9 cellular contexts compared by ENCODE assay signal in the genomic region with DNA sequence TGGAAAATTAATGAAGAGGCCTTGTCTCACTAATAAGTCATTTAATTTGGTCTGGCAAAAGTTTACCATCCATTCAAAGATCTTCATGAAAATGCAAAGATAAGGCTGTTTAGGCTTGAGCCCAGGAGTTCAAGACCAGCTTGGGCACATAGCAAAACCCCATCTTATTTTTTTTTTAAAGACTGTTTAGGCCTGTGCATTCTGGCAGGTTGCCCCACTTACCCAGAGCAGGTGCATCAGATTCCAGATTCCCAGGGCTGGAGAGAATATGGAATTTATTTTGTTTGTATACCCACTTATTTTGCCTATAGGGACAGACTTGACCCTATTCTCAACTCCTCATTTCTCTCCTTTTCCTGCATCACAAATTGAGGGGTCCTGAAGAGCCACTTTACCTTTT. TPM values are rescaled to one million over a fixed set of nuclear protein-coding genes. Genes with fewer than 3 reads are reported as not detected.
DNase-seq lines count a peak whose midpoint lies in the region; ATAC-seq and TF ChIP-seq lines count a peak whose summit lies in the region.
"Had no signal": no experiment of that assay in that cellular context is flagged by ENCODE, and none has a peak within 500 bp of the region (broad histone marks: within the 10 kb centered on the region; RNA-seq: fewer than 3 reads in every experiment).

No MANE protein-coding gene starts in this region.

- H3F3A ChIP-seq in neural progenitor cell (ENCODE audit: low read depth), result peaks cover 13% of the 10 kb centered on the region

- POLR2A ChIA-PET in naive thymus-derived CD8-positive, alpha-beta T cell (lab: Charles Lee), result interaction anchor here (0.6 to 1.6 kb wide), 4 partner anchors 8 to 362 kb away, joined by 3 read pairs; no protein-coding TSS in a partner anchor

- peaks cover 12 to 90% (median 66%) of the 10 kb centered on the region in 9 donors for H3K4me1 ChIP-seq in heart right ventricle
- peaks cover 16% of the 10 kb centered on the region for H3K4me1 ChIP-seq in right cardiac atrium (ENCODE audit: control insufficient read depth, insufficient read depth, low read length)
- H3K4me1 ChIP-seq in neural progenitor cell, result peaks cover 9% of the 10 kb centered on the region
- H3K4me1 ChIP-seq in HAP-1, result peaks cover 9% of the 10 kb centered on the region; the same call in 1 of the 2 replicates

- no peak overlapping the region for H3K4me2 ChIP-seq in neural progenitor cell

- H2AFZ ChIP-seq in neural progenitor cell (replicated peaks), result no peak overlapping the region

- no peak overlapping the region for H3K9ac ChIP-seq in neural progenitor cell

- no peaks in the 10 kb centered on the region for H3K27me3 Mint-ChIP-seq in central memory CD8-positive, alpha-beta T cell
- no peaks in the 10 kb centered on the region for H3K27me3 Mint-ChIP-seq in naive thymus-derived CD8-positive, alpha-beta T cell
- H3K27me3 Mint-ChIP-seq in neural progenitor cell (ENCODE audit: insufficient read depth, low read depth), result peaks cover 18% of the 10 kb centered on the region

- TF ChIP-seq CTCF in heart right ventricle (IDR thresholded peaks at IDR 0.05), result no peak
- TF ChIP-seq CTCF in neural progenitor cell (IDR thresholded peaks at IDR 0.05), result no peak

- ATAC-seq in heart right ventricle (no peak), right cardiac atrium (no peak), HG03135 (IDR thresholded peaks at IDR 0.05; ENCODE audit: unreplicated experiment) (no peak)
- no peak for ATAC-seq in central memory CD8-positive, alpha-beta T cell (replicated peaks; ENCODE audit: extremely low read depth, poor library complexity, severe bottlenecking)
- no peak for ATAC-seq in naive thymus-derived CD8-positive, alpha-beta T cell

- H3K4me1 Mint-ChIP-seq in central memory CD8-positive, alpha-beta T cell, result peaks cover 76% of the 10 kb centered on the region
- H3K4me1 Mint-ChIP-seq in naive thymus-derived CD8-positive, alpha-beta T cell, result peaks cover 29 to 80% (median 67%) of the 10 kb centered on the region in 4 donors
- H3K4me1 Mint-ChIP-seq in neural progenitor cell, result peaks cover 17% of the 10 kb centered on the region

- no peak for DNase-seq in heart right ventricle
- DNase-seq in right cardiac atrium, result no peak
- DNase-seq in central memory CD8-positive, alpha-beta T cell (ENCODE audit: low spot score in 2 of 2), result no peak
- no peak for DNase-seq in naive thymus-derived CD8-positive, alpha-beta T cell
- peak; percentile 26 for DNase-seq in ureter (ENCODE audit: low spot score)
- no peak for DNase-seq in neural progenitor cell (ENCODE audit: low spot score)
- DNase-seq in HAP-1 (ENCODE audit: low spot score in 2 of 2), result no peak
- DNase-seq: T-helper 9 cell had no signal

- H4K20me1 ChIP-seq in neural progenitor cell (ENCODE audit: low read depth), result peaks cover 61% of the 10 kb centered on the region

- intact Hi-C loops in heart right ventricle (cut with DNase I), result loop anchor here in 6 of 10 donors (5.0 to 10.0 kb wide), 4 partner anchors 48 to 108 kb away; no protein-coding TSS in a partner anchor
- intact Hi-C loops in right cardiac atrium (cut with DNase I), result loop anchor here in 2 of 4 donors (10.0 kb wide), 1 partner anchor 88 kb away; no protein-coding TSS in a partner anchor

- peaks cover 40% of the 10 kb centered on the region for H3K36me3 Mint-ChIP-seq in central memory CD8-positive, alpha-beta T cell (ENCODE audit: insufficient read depth)
- H3K36me3 Mint-ChIP-seq in naive thymus-derived CD8-positive, alpha-beta T cell, result peaks cover 8 to 41% (median 19%) of the 10 kb centered on the region in 3 donors
- H3K36me3 Mint-ChIP-seq in neural progenitor cell, result peaks cover 28% of the 10 kb centered on the region

- H3K27me3 ChIP-seq in heart right ventricle (no peaks in the 10 kb centered on the region), right cardiac atrium (ENCODE audit: control insufficient read depth, insufficient read depth) (no peaks in the 10 kb centered on the region), neural progenitor cell (peaks cover 34% of the 10 kb centered on the region), HAP-1 (ENCODE audit: low read depth) (no peaks in the 10 kb centered on the region)

- H3K9me3 ChIP-seq in heart right ventricle (no peaks in the 10 kb centered on the region), right cardiac atrium (ENCODE audit: control insufficient read depth, low read length) (no peaks in the 10 kb centered on the region), neural progenitor cell (ENCODE audit: low read depth) (no peaks in the 10 kb centered on the region), HAP-1 (no peaks in the 10 kb centered on the region)

- peaks cover 43% of the 10 kb centered on the region for H3K79me2 ChIP-seq in neural progenitor cell (ENCODE audit: low read depth)

- peaks cover 0 to 53% (median 24%) of the 10 kb centered on the region in 9 donors for H3K36me3 ChIP-seq in heart right ventricle
- peaks cover 5% of the 10 kb centered on the region for H3K36me3 ChIP-seq in neural progenitor cell
- peaks cover 46% of the 10 kb centered on the region for H3K36me3 ChIP-seq in HAP-1 (replicated peaks)

- peak overlapping the region; percentile 13 to 100 (median 96) for H3K27ac ChIP-seq in heart right ventricle
- H3K27ac ChIP-seq in right cardiac atrium (ENCODE audit: low read length), result no peak overlapping the region
- no peak overlapping the region for H3K27ac ChIP-seq in neural progenitor cell

- no peak overlapping the region for H3K4me3 Mint-ChIP-seq in central memory CD8-positive, alpha-beta T cell
- H3K4me3 Mint-ChIP-seq in naive thymus-derived CD8-positive, alpha-beta T cell, result peak overlapping the region in 6 of 10 donors; percentile 10 to 78 (median 62)
- no peak overlapping the region for H3K4me3 Mint-ChIP-seq in neural progenitor cell

- peak overlapping the region in 2 of 10 donors; percentile 75 to 93 for H3K4me3 ChIP-seq in heart right ventricle
- no peak overlapping the region for H3K4me3 ChIP-seq in right cardiac atrium (ENCODE audit: low read length)
- no peak overlapping the region for H3K4me3 ChIP-seq in neural progenitor cell
- no peak overlapping the region for H3K4me3 ChIP-seq in HAP-1

- H3K27ac Mint-ChIP-seq in central memory CD8-positive, alpha-beta T cell (ENCODE audit: low read depth), result peak overlapping the region; percentile 67
- H3K27ac Mint-ChIP-seq in naive thymus-derived CD8-positive, alpha-beta T cell, result peak overlapping the region in 2 of 10 donors; percentile 60 to 86
- H3K27ac Mint-ChIP-seq in neural progenitor cell, result no peak overlapping the region

- H3K9me3 Mint-ChIP-seq in central memory CD8-positive, alpha-beta T cell, result no peaks in the 10 kb centered on the region
- H3K9me3 Mint-ChIP-seq in naive thymus-derived CD8-positive, alpha-beta T cell, result no peaks in the 10 kb centered on the region
- H3K9me3 Mint-ChIP-seq in neural progenitor cell, result peaks cover 4% of the 10 kb centered on the region

- in situ Hi-C loops in HAP-1 (cut with MboI; ENCODE audit: low sequenced_read_pairs), result no loop called here

RNA-seq across cellular contexts. Expression of gene FOXO3, which starts 5.7 kb away (rescaled TPM):
- total RNA-seq in heart right ventricle (10 to 100 TPM; 29.4 to 52.6 (median 37.7) TPM), right cardiac atrium (10 to 100 TPM; 33.2 to 50.0 (median 39.8) TPM), ureter (66.7 TPM), neural progenitor cell (ENCODE audit: low replicate concordance) (13.7 and 17.1 TPM in 2 replicates)
- polyA plus RNA-seq in heart right ventricle (10 to 100 TPM; 16.8 to 19.3 TPM), right cardiac atrium (16.4 TPM)
- 10 to 100 TPM; 23.2 to 24.4 TPM for total RNA-seq in naive thymus-derived CD8-positive, alpha-beta T cell
- polyA plus RNA-seq in naive thymus-derived CD8-positive, alpha-beta T cell, result 10 to 100 TPM; 14.5 to 18.6 (median 14.7) TPM

Comparison
In these comparisons a context has a peak if more than half of its experiments do, and no peak if none do; other contexts are left out.
1. H3K27ac ChIP-seq: peak in heart right ventricle (10 of 10); none in right cardiac atrium (single experiment) and neural progenitor cell (single experiment).
2. H3K4me3 Mint-ChIP-seq: peak in naive thymus-derived CD8-positive, alpha-beta T cell (6 of 10); none in central memory CD8-positive, alpha-beta T cell (single experiment) and neural progenitor cell (single experiment).